ENCODE assay signal across 9 cellular contexts in genomic region chr3:71444028-71444860, GRCh38.
DNase-seq lines count a peak whose midpoint lies in the region; ATAC-seq and TF ChIP-seq lines count a peak whose summit lies in the region.
"Had no signal": no experiment of that assay in that cellular context is flagged by ENCODE, and none has a peak within 500 bp of the region (broad histone marks: within the 10 kb centered on the region; RNA-seq: fewer than 3 reads in every experiment).

No MANE protein-coding gene starts in this region.

- intact Hi-C loops in prostate gland (cut with DNase I) = no loop called here

- H3K27ac ChIP-seq in esophagus (ENCODE audit: low read depth in 2 of 2, low read length in 1 of 2) = peak overlapping the region; percentile 93
- peak overlapping the region; percentile 59 to 69 for H3K27ac ChIP-seq in prostate gland
- H3K27ac ChIP-seq: KMS-11 had no signal

- TF ChIP-seq CTCF in prostate gland (IDR thresholded peaks at IDR 0.05) = no peak

- 31 to 40% methylated on average over 17 of the region's 17 CpGs for WGBS in esophagus, 2 donors
- 30% methylated on average over 17 of the region's 17 CpGs for WGBS in prostate gland

- H3K36me3 ChIP-seq in esophagus (ENCODE audit: control insufficient read depth in 2 of 2, insufficient read depth in 2 of 2, low read length in 1 of 2) = no peaks in the 10 kb centered on the region
- H3K36me3 ChIP-seq in prostate gland = no peaks in the 10 kb centered on the region

- H3K27me3 ChIP-seq in esophagus (ENCODE audit: control insufficient read depth in 1 of 2, insufficient read depth in 2 of 2, low read length in 2 of 2) = no peaks in the 10 kb centered on the region
- H3K27me3 ChIP-seq in prostate gland (replicated peaks; ENCODE audit: insufficient read depth) = no peaks in the 10 kb centered on the region

- H3K4me3 ChIP-seq in esophagus (ENCODE audit: low read depth in 1 of 2, low read length in 2 of 2) (no peak overlapping the region), prostate gland (no peak overlapping the region)

- DNase-seq in GM03348 (ENCODE audit: low spot score) (peak; percentile 56), KG1 (lab: John Stamatoyannopoulos, UW) (peak; percentile 97), prostate gland (ENCODE audit: low spot score) (peak; percentile 86), NCI-H1092 (lab: John Stamatoyannopoulos, UW) (no peak), HuH-7.5 (ENCODE audit: low spot score) (no peak)
- peak; percentile 61 for DNase-seq in activated CD4-positive, alpha-beta T cell treated with anti-CD3 and anti-CD28 coated beads, Interleukin-2, amount 50 U/mL, for 1 hour

- peak; percentile 94 for ATAC-seq in GM21723 (IDR thresholded peaks at IDR 0.05; ENCODE audit: unreplicated experiment)

- H3K4me1 ChIP-seq in esophagus (ENCODE audit: control insufficient read depth in 2 of 2, insufficient read depth in 2 of 2, low read length in 1 of 2) (peaks cover 4 to 20% of the 10 kb centered on the region in 2 donors), prostate gland (replicated peaks) (peaks cover 13% of the 10 kb centered on the region)

- no peaks in the 10 kb centered on the region for H3K9me3 ChIP-seq in esophagus (ENCODE audit: control insufficient read depth in 2 of 2, insufficient read depth in 1 of 2, low read depth in 1 of 2, low read length in 1 of 2)
- H3K9me3 ChIP-seq in prostate gland = no peaks in the 10 kb centered on the region

- TF ChIP-seq POLR2A in prostate gland (IDR thresholded peaks at IDR 0.05) = no peak

Comparison
In these comparisons a context has a peak if more than half of its experiments do, and no peak if none do; other contexts are left out.
1. DNase-seq: peak in GM03348 (single experiment), KG1 (single experiment), activated CD4-positive, alpha-beta T cell treated with anti-CD3 and anti-CD28 coated beads, Interleukin-2, amount 50 U/mL, for 1 hour (single experiment) and prostate gland (single experiment); none in NCI-H1092 (single experiment) and HuH-7.5 (single experiment).